Comparison of ENCODE assay signal across 17 cellular contexts in genomic region chr11:76590631-76590950, GRCh38.
A peak's percentile ranks its signal among the peaks of the same experiment; 100 is the strongest.
DNase-seq lines count a peak whose midpoint lies in the region; ATAC-seq and TF ChIP-seq lines count a peak whose summit lies in the region.
"Had no signal": no experiment of that assay in that cellular context is flagged by ENCODE, and none has a peak within 500 bp of the region (broad histone marks: within the 10 kb centered on the region; RNA-seq: fewer than 3 reads in every experiment).

No MANE protein-coding gene starts in this region.

- POLR2A ChIA-PET in activated CD8-positive, alpha-beta T cell treated with anti-CD3 and anti-CD28 coated beads, Interleukin-2, amount 10 ng/mL, durations not matched to agents 7 days and 5 days (lab: Charles Lee): no interaction called here

- H3K27ac ChIP-seq in endodermal cell (ENCODE audit: low read depth, low read length) (no peak overlapping the region), transverse colon (peak overlapping the region; percentile 38 to 83 (median 80))
- H3K27ac ChIP-seq: BLaER1 had no signal

- H3K36me3 Mint-ChIP-seq in T-helper 2 cell treated with Interferon-gamma antibody and Interleukin-4, amounts not matched to agents 5 μg/mL and 100 μg/mL, for 36 hours (ENCODE audit: low read depth): peaks cover 34% of the 10 kb centered on the region
- H3K36me3 Mint-ChIP-seq in activated CD8-positive, alpha-beta T cell treated with anti-CD3 and anti-CD28 coated beads, Interleukin-2, amount 10 ng/mL, durations not matched to agents 7 days and 5 days (ENCODE audit: low read depth): peaks cover 19% of the 10 kb centered on the region
- no peaks in the 10 kb centered on the region for H3K36me3 Mint-ChIP-seq in endodermal cell (ENCODE audit: low read depth)
- no peaks in the 10 kb centered on the region for H3K36me3 Mint-ChIP-seq in glutamatergic neuron (ENCODE audit: unreplicated experiment)

- intact Hi-C loops in transverse colon (cut with DNase I; ENCODE audit: low total_unique reads): no loop called here

- H3K9me3 Mint-ChIP-seq in T-helper 2 cell treated with Interferon-gamma antibody and Interleukin-4, amounts not matched to agents 5 μg/mL and 100 μg/mL, for 36 hours: peaks cover 22% of the 10 kb centered on the region
- H3K9me3 Mint-ChIP-seq in activated CD8-positive, alpha-beta T cell treated with anti-CD3 and anti-CD28 coated beads, Interleukin-2, amount 10 ng/mL, durations not matched to agents 7 days and 5 days (ENCODE audit: insufficient read depth): peaks cover 6% of the 10 kb centered on the region
- peaks cover 1% of the 10 kb centered on the region for H3K9me3 Mint-ChIP-seq in endodermal cell
- no peaks in the 10 kb centered on the region for H3K9me3 Mint-ChIP-seq in glutamatergic neuron (ENCODE audit: unreplicated experiment)

- no peak for ATAC-seq in activated CD8-positive, alpha-beta T cell treated with anti-CD3 and anti-CD28 coated beads, Interleukin-2, amount 10 ng/mL, durations not matched to agents 7 days and 5 days
- ATAC-seq: GM12878, K562 had no signal

- peak overlapping the region; percentile 96 for H3K27ac Mint-ChIP-seq in T-helper 2 cell treated with Interferon-gamma antibody and Interleukin-4, amounts not matched to agents 5 μg/mL and 100 μg/mL, for 36 hours
- peak overlapping the region; percentile 65 for H3K27ac Mint-ChIP-seq in activated CD8-positive, alpha-beta T cell treated with anti-CD3 and anti-CD28 coated beads, Interleukin-2, amount 10 ng/mL, durations not matched to agents 7 days and 5 days
- no peak overlapping the region for H3K27ac Mint-ChIP-seq in endodermal cell
- H3K27ac Mint-ChIP-seq in glutamatergic neuron (ENCODE audit: unreplicated experiment): no peak overlapping the region

- TF ChIP-seq CTCF in endodermal cell (conservative IDR thresholded peaks at IDR 0.05) (no peak), transverse colon (IDR thresholded peaks at IDR 0.05) (no peak), glutamatergic neuron (IDR thresholded peaks at IDR 0.05; ENCODE audit: partially characterized antibody, unreplicated experiment) (no peak)

- H3K36me3 ChIP-seq in endodermal cell (ENCODE audit: control insufficient read depth, insufficient read depth, low read length) (no peaks in the 10 kb centered on the region), transverse colon (no peaks in the 10 kb centered on the region)
- H3K36me3 ChIP-seq: BLaER1 had no signal

- peak overlapping the region; percentile 18 for H3K4me3 Mint-ChIP-seq in T-helper 2 cell treated with Interferon-gamma antibody and Interleukin-4, amounts not matched to agents 5 μg/mL and 100 μg/mL, for 36 hours
- H3K4me3 Mint-ChIP-seq in activated CD8-positive, alpha-beta T cell treated with anti-CD3 and anti-CD28 coated beads, Interleukin-2, amount 10 ng/mL, durations not matched to agents 7 days and 5 days: no peak overlapping the region
- H3K4me3 Mint-ChIP-seq in endodermal cell (no peak overlapping the region), glutamatergic neuron (ENCODE audit: unreplicated experiment) (no peak overlapping the region)

- no peaks in the 10 kb centered on the region for H3K27me3 Mint-ChIP-seq in T-helper 2 cell treated with Interferon-gamma antibody and Interleukin-4, amounts not matched to agents 5 μg/mL and 100 μg/mL, for 36 hours (ENCODE audit: low read depth)
- peaks cover 3% of the 10 kb centered on the region for H3K27me3 Mint-ChIP-seq in activated CD8-positive, alpha-beta T cell treated with anti-CD3 and anti-CD28 coated beads, Interleukin-2, amount 10 ng/mL, durations not matched to agents 7 days and 5 days (ENCODE audit: low read depth)
- H3K27me3 Mint-ChIP-seq in endodermal cell (ENCODE audit: insufficient read depth): peaks cover 6% of the 10 kb centered on the region
- no peaks in the 10 kb centered on the region for H3K27me3 Mint-ChIP-seq in glutamatergic neuron (ENCODE audit: unreplicated experiment)

- no peak overlapping the region for H3K4me3 ChIP-seq in endodermal cell (ENCODE audit: low read length)
- H3K4me3 ChIP-seq in transverse colon: no peak overlapping the region
- H3K4me3 ChIP-seq: BLaER1, GM12878, K562 had no signal

- CTCF ChIA-PET in activated CD8-positive, alpha-beta T cell treated with anti-CD3 and anti-CD28 coated beads, Interleukin-2, amount 10 ng/mL, durations not matched to agents 7 days and 5 days (lab: Charles Lee): no interaction called here

- peaks cover 4% of the 10 kb centered on the region for H3K4me1 ChIP-seq in endodermal cell (ENCODE audit: control insufficient read depth, insufficient read depth, low read length)
- H3K4me1 ChIP-seq in transverse colon: peaks cover 0 to 53% (median 28%) of the 10 kb centered on the region in 4 donors

- WGBS in endodermal cell (ENCODE audit: insufficient coverage in 1 of 2, insufficient read length in 1 of 2), 2 experiments: 77 to 100% methylated on average over 1 of the region's 1 CpG
- WGBS in transverse colon (ENCODE audit: low coverage in 1 of 2), 2 donors: 74 to 100% methylated on average over 1 of the region's 1 CpG

- no peak for DNase-seq in T-helper 2 cell treated with Interferon-gamma antibody and Interleukin-4, amounts not matched to agents 5 μg/mL and 100 μg/mL, for 36 hours (ENCODE audit: low spot score)
- DNase-seq in T-helper 2 cell (no peak), endodermal cell (peak; percentile 36), transverse colon (no peak), glutamatergic neuron (no peak), HUDEP-2 (lab: John Stamatoyannopoulos, UW; ENCODE audit: unreplicated experiment in 76 of 76) (no peak)
- no peak for DNase-seq in activated CD8-positive, alpha-beta T cell treated with anti-CD3 and anti-CD28 coated beads, Interleukin-2, amount 10 ng/mL, durations not matched to agents 7 days and 5 days
- no peak for DNase-seq in activated CD4-positive, CD25-positive, alpha-beta regulatory T cell treated with anti-CD3 and anti-CD28 coated beads, Interleukin-2, amount 50 U/mL, for 72 hours
- DNase-seq: DND-41; GOT3; MV-4-11; NCI-H1417; NCI-H187 treated with DMSO at 0.1 percent for 48 hours; NK-92 treated with Interleukin-12 subunit alpha and Interleukin-12 subunit beta, amount 100 ng/mL, for 24 hours had no signal

- TF ChIP-seq POLR2A in transverse colon (IDR thresholded peaks at IDR 0.05): no peak

- no peak for TF ChIP-seq EP300 in transverse colon (IDR thresholded peaks at IDR 0.05; ENCODE audit: low read depth)

- H3K9ac ChIP-seq in endodermal cell (ENCODE audit: extremely low read depth, low read length, poor library complexity, severe bottlenecking): no peak overlapping the region
- H3K9ac ChIP-seq: BLaER1 had no signal

- in situ Hi-C loops in transverse colon (cut with MboI; ENCODE audit: low pct_ligation_motif_present in 1 of 4, low pct_unique_long_range_greater_than_20kb in 1 of 4, low sequenced_read_pairs in 3 of 4): no loop called here

- peaks cover 81% of the 10 kb centered on the region for H3K4me1 Mint-ChIP-seq in T-helper 2 cell treated with Interferon-gamma antibody and Interleukin-4, amounts not matched to agents 5 μg/mL and 100 μg/mL, for 36 hours (ENCODE audit: low read depth)
- peaks cover 79% of the 10 kb centered on the region for H3K4me1 Mint-ChIP-seq in activated CD8-positive, alpha-beta T cell treated with anti-CD3 and anti-CD28 coated beads, Interleukin-2, amount 10 ng/mL, durations not matched to agents 7 days and 5 days (ENCODE audit: low read depth)
- H3K4me1 Mint-ChIP-seq in endodermal cell (no peaks in the 10 kb centered on the region), glutamatergic neuron (ENCODE audit: low read depth, unreplicated experiment) (no peaks in the 10 kb centered on the region)

- H3K9me3 ChIP-seq in endodermal cell (ENCODE audit: control insufficient read depth, low read length): no peaks in the 10 kb centered on the region
- H3K9me3 ChIP-seq in transverse colon: no peaks in the 10 kb centered on the region

- H3K27me3 ChIP-seq in endodermal cell (ENCODE audit: control insufficient read depth, insufficient read depth, low read length, poor library complexity, severe bottlenecking) (no peaks in the 10 kb centered on the region), transverse colon (no peaks in the 10 kb centered on the region)
- H3K27me3 ChIP-seq: BLaER1 had no signal

Comparison
In these comparisons a context has a peak if more than half of its experiments do, and no peak if none do; other contexts are left out.
1. H3K27ac Mint-ChIP-seq: peak in T-helper 2 cell treated with Interferon-gamma antibody and Interleukin-4, amounts not matched to agents 5 μg/mL and 100 μg/mL, for 36 hours (single experiment) and activated CD8-positive, alpha-beta T cell treated with anti-CD3 and anti-CD28 coated beads, Interleukin-2, amount 10 ng/mL, durations not matched to agents 7 days and 5 days (single experiment); none in endodermal cell (single experiment) and glutamatergic neuron (single experiment).